9 cellular contexts compared by ENCODE assay signal in genomic region chr12:67069451-67070306, GRCh38.
A peak's percentile ranks its signal among the peaks of the same experiment; 100 is the strongest.
DNase-seq lines count a peak whose midpoint lies in the region; ATAC-seq, FAIRE-seq and TF ChIP-seq lines count a peak whose summit lies in the region.
"Had no signal": no experiment of that assay in that cellular context is flagged by ENCODE, and none has a peak within 500 bp of the region (broad histone marks: within the 10 kb centered on the region; RNA-seq: fewer than 3 reads in every experiment).

No MANE protein-coding gene starts in this region.

- FAIRE-seq in HTR-8/SVneo (lab: Jason Lieb, UNC) = no peak
- FAIRE-seq: TTC549 had no signal

- no peak overlapping the region for H3K27ac Mint-ChIP-seq in Caco-2 (ENCODE audit: unreplicated experiment)

- no peaks in the 10 kb centered on the region for H3K36me3 ChIP-seq in Caco-2 (ENCODE audit: control insufficient read depth, insufficient read depth, low read length)

- no peaks in the 10 kb centered on the region for H3K9me3 ChIP-seq in Caco-2

- peak overlapping the region; percentile 48 for H3K4me3 ChIP-seq in Caco-2 (ENCODE audit: low read depth, low read length)

- POLR2A ChIA-PET in Caco-2 (lab: Charles Lee) = no interaction called here

- peaks cover 4% of the 10 kb centered on the region; the same call in 1 of the 2 replicates for H3K27me3 ChIP-seq in Caco-2 (replicated peaks; ENCODE audit: control insufficient read depth, insufficient read depth, low read length)

- intact Hi-C loops in Caco-2 (cut with micrococcal nuclease; ENCODE audit: unreplicated experiment) = loop anchor here (5.0 kb wide), 1 partner anchor 42 kb away; no protein-coding TSS in a partner anchor
- intact Hi-C loops in left colon (cut with DNase I, micrococcal nuclease) = no loop called here

- peak; percentile 57 for ATAC-seq in GM19463 (IDR thresholded peaks at IDR 0.05; ENCODE audit: unreplicated experiment)
- ATAC-seq in left colon = peak; percentile 79
- ATAC-seq in GM21825 (IDR thresholded peaks at IDR 0.05; ENCODE audit: unreplicated experiment) = no peak

- peak overlapping the region; percentile 90 for H3K4me3 Mint-ChIP-seq in Caco-2 (ENCODE audit: unreplicated experiment)

- H3K4me1 Mint-ChIP-seq in Caco-2 (ENCODE audit: low read depth, unreplicated experiment) = peaks cover 9% of the 10 kb centered on the region

- peaks cover 33% of the 10 kb centered on the region for H3K27me3 Mint-ChIP-seq in Caco-2 (ENCODE audit: insufficient read depth, unreplicated experiment)

- peak in 1 of 2 experiments; percentile 26 for TF ChIP-seq CTCF in Caco-2 (IDR thresholded peaks at IDR 0.05; ENCODE audit: insufficient read depth in 1 of 2, low read depth in 1 of 2, low read length in 1 of 2, severe bottlenecking in 1 of 2, unreplicated experiment in 1 of 2)

- DNase-seq in Caco-2 (peak in 1 of 2 experiments; percentile 51), HTR-8/SVneo (ENCODE audit: insufficient read length, low spot score) (peak; percentile 10), SW480 (ENCODE audit: low spot score) (peak; percentile 42), T47D (ENCODE audit: low read depth in 1 of 2, low spot score in 1 of 2) (peak; percentile 43 to 74), left colon (peak; percentile 35 to 58)
- peak; percentile 41 for DNase-seq in stimulated activated CD4-positive, alpha-beta T cell treated with anti-CD3 and anti-CD28 coated beads, Interleukin-4, amount 100 ng/mL, for 24 hours

- H3K4me1 ChIP-seq in Caco-2 = no peaks in the 10 kb centered on the region

- H3K9me3 Mint-ChIP-seq in Caco-2 (ENCODE audit: unreplicated experiment) = no peaks in the 10 kb centered on the region

- in situ Hi-C loops in T47D (cut with HindIII; ENCODE audit: low pct_unique_long_range_greater_than_20kb, low sequenced_read_pairs) = no loop called here

- H3K36me3 Mint-ChIP-seq in Caco-2 (ENCODE audit: insufficient read depth, unreplicated experiment) = no peaks in the 10 kb centered on the region

- no TSS peak for BruUV-seq in Caco-2 (replicated peaks; lab: Mats Ljungman, UMichigan)

- CTCF ChIA-PET in Caco-2 (lab: Charles Lee) = interaction anchor here (1.2 kb wide), 1 partner anchor 15 kb away, joined by 3 read pairs; no protein-coding TSS in a partner anchor
